Comparison of ENCODE assay signal across 12 cellular contexts in the genomic region with DNA sequence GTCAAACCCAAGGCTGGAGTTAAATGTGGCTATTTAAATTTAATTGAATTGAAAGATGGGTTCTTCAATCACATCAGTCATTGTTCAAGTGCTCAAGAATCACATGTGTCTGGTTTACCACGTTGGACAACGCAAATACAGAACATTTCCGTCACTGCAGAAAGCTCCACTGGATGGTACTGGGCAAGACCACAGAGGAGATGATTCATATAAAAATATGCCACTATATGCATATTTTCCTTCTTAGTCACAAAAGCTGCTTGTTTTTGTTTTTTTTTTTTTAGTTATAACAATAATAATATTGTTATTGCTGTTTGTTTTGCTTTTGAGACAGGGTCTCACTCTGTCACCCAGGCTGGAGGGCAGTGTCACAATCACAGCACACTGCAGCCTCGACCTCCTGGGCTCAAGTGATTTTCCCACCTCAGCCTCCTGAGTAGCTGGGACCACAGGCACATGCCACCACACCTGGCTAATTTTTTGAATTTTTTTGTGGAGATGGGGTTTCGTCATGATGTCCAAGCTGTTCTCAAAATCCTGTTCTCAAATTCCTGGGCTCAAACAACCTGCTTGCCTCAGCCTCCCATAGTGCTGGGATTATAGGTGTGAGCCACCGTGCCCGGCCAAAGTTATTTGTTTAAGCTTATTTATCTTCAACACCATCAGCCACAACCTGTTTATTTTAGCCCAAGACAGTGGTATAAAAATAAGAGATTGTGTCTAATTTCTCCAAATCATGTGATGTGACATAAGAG. TPM values are rescaled to one million over a fixed set of nuclear protein-coding genes. Genes with fewer than 3 reads are reported as not detected.
DNase-seq lines count a peak whose midpoint lies in the region; ATAC-seq and TF ChIP-seq lines count a peak whose summit lies in the region.
"Had no signal": no experiment of that assay in that cellular context is flagged by ENCODE, and none has a peak within 500 bp of the region (broad histone marks: within the 10 kb centered on the region; RNA-seq: fewer than 3 reads in every experiment).

No MANE protein-coding gene starts in this region.

- no peak overlapping the region for H4K91ac ChIP-seq in H9 (ENCODE audit: insufficient read length, low read depth, low read length)

- in situ Hi-C loops in SK-MEL-5 (cut with HindIII; ENCODE audit: low pct_unique_long_range_greater_than_20kb, low sequenced_read_pairs), result no loop called here

- H3K4me3 ChIP-seq in esophagus muscularis mucosa, result no peak overlapping the region
- H3K4me3 ChIP-seq in skeletal muscle cell (ENCODE audit: low read depth, low read length), result no peak overlapping the region

- TF ChIP-seq POLR2A in esophagus muscularis mucosa (IDR thresholded peaks at IDR 0.05; ENCODE audit: low read depth), result no peak

- no peak for ATAC-seq in GM18511 (IDR thresholded peaks at IDR 0.05; ENCODE audit: unreplicated experiment)
- no peak for ATAC-seq in activated naive CD4-positive, alpha-beta T cell treated with anti-CD3 and anti-CD28 coated beads, Interleukin-2, amount 50 U/mL, for 72 hours

- no peak overlapping the region for H2BK5ac ChIP-seq in H9 (ENCODE audit: insufficient read length, low read length)

- no peaks in the 10 kb centered on the region for H3K23me2 ChIP-seq in H9 (ENCODE audit: insufficient read length, low read depth, low read length, poor library complexity, severe bottlenecking)

- H3T11ph ChIP-seq in H9 (ENCODE audit: low read length), result no peak overlapping the region

- H3K14ac ChIP-seq in H9 (ENCODE audit: insufficient read depth, low read length), result no peak overlapping the region

- no peaks in the 10 kb centered on the region for H3K27me3 Mint-ChIP-seq in H9 (ENCODE audit: low read depth)

- H3K18ac ChIP-seq in H9 (ENCODE audit: insufficient read length, low read depth, low read length), result no peak overlapping the region

- H3K23ac ChIP-seq in H9 (ENCODE audit: insufficient read length, low read depth, low read length), result no peak overlapping the region

- H3K9ac ChIP-seq in H9 (ENCODE audit: extremely low read depth, insufficient read length, low read length), result no peak overlapping the region

- H3K27ac ChIP-seq in H9 (ENCODE audit: insufficient read length, low read depth, low read length), result no peak overlapping the region
- no peak overlapping the region for H3K27ac ChIP-seq in esophagus muscularis mucosa (replicated peaks in 1 of 4)

- H3K9me3 Mint-ChIP-seq in H9, result no peaks in the 10 kb centered on the region
- no peaks in the 10 kb centered on the region for H3K9me3 Mint-ChIP-seq in activated naive CD4-positive, alpha-beta T cell treated with anti-CD3 and anti-CD28 coated beads, Interleukin-2, amount 50 U/mL, for 72 hours

- no peak overlapping the region for H2AFZ ChIP-seq in H9 (ENCODE audit: low read length)

- no peaks in the 10 kb centered on the region for H3K79me2 ChIP-seq in H9 (ENCODE audit: insufficient read depth, low read length)

- H3K36me3 Mint-ChIP-seq in H9 (ENCODE audit: insufficient read depth in 1 of 3, low read depth in 3 of 3), result 0 out of 7 replicates have a peak, but pooled peaks cover 0 to 3% (median 0%) of the 10 kb centered on the region in 3 experiments
- no peaks in the 10 kb centered on the region for H3K36me3 Mint-ChIP-seq in activated naive CD4-positive, alpha-beta T cell treated with anti-CD3 and anti-CD28 coated beads, Interleukin-2, amount 50 U/mL, for 72 hours

- H3K9me3 ChIP-seq in H9 (ENCODE audit: control insufficient read depth, low read depth, low read length) (no peaks in the 10 kb centered on the region), esophagus muscularis mucosa (no peaks in the 10 kb centered on the region)

- H4K5ac ChIP-seq in H9 (ENCODE audit: insufficient read length, low read depth, low read length), result no peak overlapping the region

- no peak overlapping the region for H3K4ac ChIP-seq in H9 (ENCODE audit: low read depth, low read length)

- H3K27ac Mint-ChIP-seq in H9, result 0 out of 7 replicates have a peak overlapping the region, but pooled peaks of 2 of the 3 experiments have one; percentile 8 to 44
- no peak overlapping the region for H3K27ac Mint-ChIP-seq in activated naive CD4-positive, alpha-beta T cell treated with anti-CD3 and anti-CD28 coated beads, Interleukin-2, amount 50 U/mL, for 72 hours

- H2BK20ac ChIP-seq in H9 (ENCODE audit: low read depth, low read length, poor library complexity, severe bottlenecking), result no peak overlapping the region

- peaks cover 0 to 41% (median 0%) of the 10 kb centered on the region in 4 donors for H3K36me3 ChIP-seq in esophagus muscularis mucosa

- TF ChIP-seq CTCF in H9 (conservative IDR thresholded peaks at IDR 0.05), result no peak
- no peak for TF ChIP-seq CTCF in esophagus muscularis mucosa (IDR thresholded peaks at IDR 0.05)

- H2AK5ac ChIP-seq in H9 (ENCODE audit: insufficient read length, low read length), result no peak overlapping the region

- H4K20me1 ChIP-seq in H9 (ENCODE audit: control insufficient read depth, insufficient read depth, insufficient read length), result no peaks in the 10 kb centered on the region

- H3K4me1 ChIP-seq in H9 (ENCODE audit: insufficient read depth, low read length), result no peaks in the 10 kb centered on the region
- H3K4me1 ChIP-seq in esophagus muscularis mucosa, result no peaks in the 10 kb centered on the region

- DNase-seq in H9 (no peak), SK-MEL-5 (ENCODE audit: low read depth, low spot score) (peak; percentile 93), esophagus muscularis mucosa (ENCODE audit: extremely low spot score) (peak; percentile 45), skeletal muscle cell (ENCODE audit: low read depth) (peak; percentile 71)
- DNase-seq in activated naive CD4-positive, alpha-beta T cell treated with anti-CD3 and anti-CD28 coated beads, Interleukin-2, amount 50 U/mL, for 72 hours (ENCODE audit: low spot score in 2 of 2), result no peak
- no peak for DNase-seq in activated effector memory CD4-positive, alpha-beta T cell treated with Interleukin-2 at 50 U/mL for 16 hours
- no peak for DNase-seq in activated naive CD4-positive, alpha-beta T cell treated with anti-CD3 and anti-CD28 coated beads, Interleukin-2, amount 50 U/mL, for 16 hours
- DNase-seq: DND-41, MM.1S, NCI-H524 had no signal

- no peak overlapping the region for H2BK12ac ChIP-seq in H9 (ENCODE audit: insufficient read length, low read depth, low read length)

- no peak overlapping the region for H2BK15ac ChIP-seq in H9 (ENCODE audit: low read depth, low read length)

- H3K56ac ChIP-seq in H9 (ENCODE audit: insufficient read length, low read depth, low read length), result no peak overlapping the region

- H4K8ac ChIP-seq in H9 (replicated peaks; ENCODE audit: insufficient read length, low read depth, low read length), result no peak overlapping the region

- no peak overlapping the region for H3K4me3 Mint-ChIP-seq in H9

- intact Hi-C loops in esophagus muscularis mucosa (cut with DNase I), result no loop called here

- WGBS in H9 (ENCODE audit: extremely low coverage, insufficient read length, low lambda C conversion rate), result no CpG with 5 or more reads among the region's 7 CpGs
- 89% methylated on average over 7 of the region's 7 CpGs for WGBS in esophagus muscularis mucosa

- no peak for TF ChIP-seq EP300 in esophagus muscularis mucosa (IDR thresholded peaks at IDR 0.05)

- H3K4me2 ChIP-seq in H9 (ENCODE audit: insufficient read depth, insufficient read length, low read length), result no peak overlapping the region

- H2BK120ac ChIP-seq in H9 (ENCODE audit: low read depth, low read length, poor library complexity, severe bottlenecking), result no peak overlapping the region

- H3K4me1 Mint-ChIP-seq in H9, result peaks cover 7% of the 10 kb centered on the region in 2 experiments; a peak in 3 of 4 replicates

- H3K27me3 ChIP-seq in H9 (ENCODE audit: insufficient read depth, low read length) (no peaks in the 10 kb centered on the region), esophagus muscularis mucosa (no peaks in the 10 kb centered on the region)

- H3K79me1 ChIP-seq in H9 (ENCODE audit: insufficient read depth, low read depth, low read length, poor library complexity, severe bottlenecking), result no peaks in the 10 kb centered on the region

RNA-seq across cellular contexts. Expression of a gene that starts 19.4 kb away (rescaled TPM):
- total RNA-seq in H9 (2021) (not detected in 2 replicates), esophagus muscularis mucosa (not detected)
- not detected in 2 replicates for total RNA-seq in SK-MEL-5 (2014; rRNA removed; shearing (Covaris generic))
- not detected in 2 replicates for polyA plus RNA-seq in SK-MEL-5 (2015; cell fraction: cytosol; rRNA removed)
- polyA plus RNA-seq in SK-MEL-5 (2015; cell fraction: nucleus; rRNA removed), result not detected in 2 replicates
- not detected for total RNA-seq in activated naive CD4-positive, alpha-beta T cell treated with anti-CD3 and anti-CD28 coated beads, Interleukin-2, amount 50 U/mL, for 72 hours
- total RNA-seq: activated CD8-positive, alpha-beta memory T cell treated with anti-CD3 and anti-CD28 coated beads for 36 hours had no signal

RNA-seq across cellular contexts. Expression of a gene that starts 48.9 kb away (rescaled TPM):
- 2.6 and 3.4 TPM in 2 replicates for total RNA-seq in H9 (2021)
- not detected in 2 replicates for total RNA-seq in SK-MEL-5 (2014; rRNA removed; shearing (Covaris generic))
- not detected in 2 replicates for polyA plus RNA-seq in SK-MEL-5 (2015; cell fraction: cytosol; rRNA removed)
- not detected in 2 replicates for polyA plus RNA-seq in SK-MEL-5 (2015; cell fraction: nucleus; rRNA removed)
- total RNA-seq in esophagus muscularis mucosa, result under 1 TPM; 0.32 to 0.83 (median 0.55) TPM
- not detected for total RNA-seq in activated naive CD4-positive, alpha-beta T cell treated with anti-CD3 and anti-CD28 coated beads, Interleukin-2, amount 50 U/mL, for 72 hours
- total RNA-seq: activated CD8-positive, alpha-beta memory T cell treated with anti-CD3 and anti-CD28 coated beads for 36 hours had no signal

RNA-seq across cellular contexts. Expression of a gene that starts 52.5 kb away (rescaled TPM):
- total RNA-seq in H9 (2021) (not detected in 2 replicates), esophagus muscularis mucosa (1 to 10 TPM in 1 of 4 donors, under 1 TPM in 3; 0.45 to 1.7 (median 0.87) TPM)
- total RNA-seq in SK-MEL-5 (2014; rRNA removed; shearing (Covaris generic)), result 0.11 TPM in 1 of 2 replicates, not detected in the other
- not detected in 2 replicates for polyA plus RNA-seq in SK-MEL-5 (2015; cell fraction: cytosol; rRNA removed)
- not detected in 2 replicates for polyA plus RNA-seq in SK-MEL-5 (2015; cell fraction: nucleus; rRNA removed)
- total RNA-seq in activated naive CD4-positive, alpha-beta T cell treated with anti-CD3 and anti-CD28 coated beads, Interleukin-2, amount 50 U/mL, for 72 hours, result not detected
- total RNA-seq: activated CD8-positive, alpha-beta memory T cell treated with anti-CD3 and anti-CD28 coated beads for 36 hours had no signal

Comparison
In these comparisons a context has a peak if more than half of its experiments do, and no peak if none do; other contexts are left out.
1. DNase-seq: peak in SK-MEL-5 (single experiment), esophagus muscularis mucosa (single experiment) and skeletal muscle cell (single experiment); none in H9 (single experiment), activated naive CD4-positive, alpha-beta T cell treated with anti-CD3 and anti-CD28 coated beads, Interleukin-2, amount 50 U/mL, for 72 hours (0 of 2), activated effector memory CD4-positive, alpha-beta T cell treated with Interleukin-2 at 50 U/mL for 16 hours (single experiment) and activated naive CD4-positive, alpha-beta T cell treated with anti-CD3 and anti-CD28 coated beads, Interleukin-2, amount 50 U/mL, for 16 hours (single experiment).
2. H3K27ac Mint-ChIP-seq: peak in H9 (2 of 3); none in activated naive CD4-positive, alpha-beta T cell treated with anti-CD3 and anti-CD28 coated beads, Interleukin-2, amount 50 U/mL, for 72 hours (0 of 2).